9 cellular contexts compared by ENCODE assay signal in the genomic region with DNA sequence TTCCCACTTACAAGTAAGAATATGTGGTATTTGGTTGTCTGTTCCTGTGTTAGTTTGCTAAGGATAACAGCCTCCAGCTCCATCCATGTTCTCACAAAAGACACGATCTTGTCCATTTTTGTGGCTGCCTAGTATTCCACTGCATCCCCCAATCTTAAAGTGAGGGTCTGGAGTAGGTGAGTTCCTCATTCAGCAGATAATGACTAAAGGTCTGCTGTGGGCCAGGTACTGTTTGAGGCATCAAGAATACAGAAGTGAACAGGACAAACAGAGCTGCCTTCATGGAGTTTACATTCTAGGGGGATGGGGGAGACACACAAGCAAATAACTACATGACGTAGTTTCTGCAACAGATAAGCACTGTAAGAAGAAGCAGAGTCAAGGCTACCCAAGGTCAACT. TPM values are rescaled to one million over a fixed set of nuclear protein-coding genes. Genes with fewer than 3 reads are reported as not detected.
"Had no signal": no experiment of that assay in that cellular context is flagged by ENCODE, and none has a peak within 500 bp of the region (broad histone marks: within the 10 kb centered on the region; RNA-seq: fewer than 3 reads in every experiment).

No MANE protein-coding gene starts in this region.

- ATAC-seq: GM12878 had no signal

- FAIRE-seq: G401.6, GM12878, GM12891, GM12892, GM18507, GM19239 had no signal

- DNase-seq: GDM1, GF-D8 had no signal

- H3K4me3 ChIP-seq: GM12878 had no signal

RNA-seq across cellular contexts. Expression of a gene that starts 24.3 kb away (rescaled TPM):
- total RNA-seq: G401 had no signal
